1 cellular context compared by ENCODE assay signal in the genomic region with DNA sequence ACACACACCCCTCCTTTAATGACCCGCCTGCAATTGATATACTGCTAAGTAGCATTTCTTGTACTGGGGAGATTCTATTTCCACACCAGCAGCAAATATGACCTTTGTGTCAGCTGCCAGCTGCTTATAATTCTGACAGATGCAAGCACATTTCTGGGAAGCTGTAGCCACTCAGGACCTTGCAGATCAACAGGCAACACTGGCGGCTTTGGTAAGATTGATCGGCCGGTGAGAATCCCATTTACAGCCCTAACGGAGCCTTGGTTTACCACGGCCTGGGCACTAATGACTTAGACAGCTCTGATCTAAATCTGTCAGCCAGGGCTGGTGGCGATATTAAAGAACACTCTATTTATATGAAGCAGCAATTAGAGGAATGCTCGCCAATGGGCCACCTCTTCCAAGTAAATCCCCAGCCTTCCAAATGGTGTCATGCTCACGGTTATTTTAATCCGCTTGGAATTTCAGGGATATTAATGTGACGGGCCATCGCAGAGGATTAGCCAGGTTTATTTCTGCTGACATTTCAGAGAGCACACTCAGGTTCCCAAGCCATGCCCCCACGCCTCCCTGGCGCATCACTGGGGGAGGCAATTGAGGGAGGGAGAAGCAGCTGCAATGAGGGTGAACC.
TF ChIP-seq lines count a peak whose summit lies in the region.

No MANE protein-coding gene starts in this region.

TF ChIP-seq in GM23338, 12 proteins besides CTCF, POLR2A, EP300 and RAD21 (continued from another document):
- TF ChIP-seq, protein P1, sequence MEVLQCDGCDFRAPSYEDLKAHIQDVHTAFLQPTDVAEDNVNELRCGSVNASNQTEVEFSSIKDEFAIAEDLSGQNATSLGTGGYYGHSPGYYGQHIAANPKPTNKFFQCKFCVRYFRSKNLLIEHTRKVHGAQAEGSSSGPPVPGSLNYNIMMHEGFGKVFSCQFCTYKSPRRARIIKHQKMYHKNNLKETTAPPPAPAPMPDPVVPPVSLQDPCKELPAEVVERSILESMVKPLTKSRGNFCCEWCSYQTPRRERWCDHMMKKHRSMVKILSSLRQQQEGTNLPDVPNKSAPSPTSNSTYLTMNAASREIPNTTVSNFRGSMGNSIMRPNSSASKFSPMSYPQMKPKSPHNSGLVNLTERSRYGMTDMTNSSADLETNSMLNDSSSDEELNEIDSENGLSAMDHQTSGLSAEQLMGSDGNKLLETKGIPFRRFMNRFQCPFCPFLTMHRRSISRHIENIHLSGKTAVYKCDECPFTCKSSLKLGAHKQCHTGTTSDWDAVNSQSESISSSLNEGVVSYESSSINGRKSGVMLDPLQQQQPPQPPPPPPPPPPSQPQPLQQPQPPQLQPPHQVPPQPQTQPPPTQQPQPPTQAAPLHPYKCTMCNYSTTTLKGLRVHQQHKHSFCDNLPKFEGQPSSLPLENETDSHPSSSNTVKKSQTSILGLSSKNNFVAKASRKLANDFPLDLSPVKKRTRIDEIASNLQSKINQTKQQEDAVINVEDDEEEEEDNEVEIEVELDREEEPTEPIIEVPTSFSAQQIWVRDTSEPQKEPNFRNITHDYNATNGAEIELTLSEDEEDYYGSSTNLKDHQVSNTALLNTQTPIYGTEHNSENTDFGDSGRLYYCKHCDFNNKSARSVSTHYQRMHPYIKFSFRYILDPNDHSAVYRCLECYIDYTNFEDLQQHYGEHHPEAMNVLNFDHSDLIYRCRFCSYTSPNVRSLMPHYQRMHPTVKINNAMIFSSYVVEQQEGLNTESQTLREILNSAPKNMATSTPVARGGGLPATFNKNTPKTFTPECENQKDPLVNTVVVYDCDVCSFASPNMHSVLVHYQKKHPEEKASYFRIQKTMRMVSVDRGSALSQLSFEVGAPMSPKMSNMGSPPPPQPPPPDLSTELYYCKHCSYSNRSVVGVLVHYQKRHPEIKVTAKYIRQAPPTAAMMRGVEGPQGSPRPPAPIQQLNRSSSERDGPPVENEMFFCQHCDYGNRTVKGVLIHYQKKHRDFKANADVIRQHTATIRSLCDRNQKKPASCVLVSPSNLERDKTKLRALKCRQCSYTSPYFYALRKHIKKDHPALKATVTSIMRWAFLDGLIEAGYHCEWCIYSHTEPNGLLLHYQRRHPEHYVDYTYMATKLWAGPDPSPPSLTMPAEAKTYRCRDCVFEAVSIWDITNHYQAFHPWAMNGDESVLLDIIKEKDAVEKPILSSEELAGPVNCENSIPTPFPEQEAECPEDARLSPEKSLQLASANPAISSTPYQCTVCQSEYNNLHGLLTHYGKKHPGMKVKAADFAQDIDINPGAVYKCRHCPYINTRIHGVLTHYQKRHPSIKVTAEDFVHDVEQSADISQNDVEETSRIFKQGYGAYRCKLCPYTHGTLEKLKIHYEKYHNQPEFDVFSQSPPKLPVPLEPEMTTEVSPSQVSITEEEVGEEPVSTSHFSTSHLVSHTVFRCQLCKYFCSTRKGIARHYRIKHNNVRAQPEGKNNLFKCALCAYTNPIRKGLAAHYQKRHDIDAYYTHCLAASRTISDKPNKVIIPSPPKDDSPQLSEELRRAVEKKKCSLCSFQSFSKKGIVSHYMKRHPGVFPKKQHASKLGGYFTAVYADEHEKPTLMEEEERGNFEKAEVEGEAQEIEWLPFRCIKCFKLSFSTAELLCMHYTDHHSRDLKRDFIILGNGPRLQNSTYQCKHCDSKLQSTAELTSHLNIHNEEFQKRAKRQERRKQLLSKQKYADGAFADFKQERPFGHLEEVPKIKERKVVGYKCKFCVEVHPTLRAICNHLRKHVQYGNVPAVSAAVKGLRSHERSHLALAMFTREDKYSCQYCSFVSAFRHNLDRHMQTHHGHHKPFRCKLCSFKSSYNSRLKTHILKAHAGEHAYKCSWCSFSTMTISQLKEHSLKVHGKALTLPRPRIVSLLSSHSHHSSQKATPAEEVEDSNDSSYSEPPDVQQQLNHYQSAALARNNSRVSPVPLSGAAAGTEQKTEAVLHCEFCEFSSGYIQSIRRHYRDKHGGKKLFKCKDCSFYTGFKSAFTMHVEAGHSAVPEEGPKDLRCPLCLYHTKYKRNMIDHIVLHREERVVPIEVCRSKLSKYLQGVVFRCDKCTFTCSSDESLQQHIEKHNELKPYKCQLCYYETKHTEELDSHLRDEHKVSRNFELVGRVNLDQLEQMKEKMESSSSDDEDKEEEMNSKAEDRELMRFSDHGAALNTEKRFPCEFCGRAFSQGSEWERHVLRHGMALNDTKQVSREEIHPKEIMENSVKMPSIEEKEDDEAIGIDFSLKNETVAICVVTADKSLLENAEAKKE (CRISPR knock-in tag; IDR thresholded peaks at IDR 0.05) = no peak
- TF ChIP-seq STAT1 (IDR thresholded peaks at IDR 0.05; ENCODE audit: unreplicated experiment) (no peak), ZNF114 (CRISPR knock-in tag; IDR thresholded peaks at IDR 0.05) (no peak), POLR2AphosphoS5 (IDR thresholded peaks at IDR 0.05; ENCODE audit: low read depth) (no peak)
